In genomic region chr17:31535581-31535981, GRCh38 we compare ENCODE assay signal across 9 cellular contexts.
DNase-seq lines count a peak whose midpoint lies in the region; ATAC-seq and TF ChIP-seq lines count a peak whose summit lies in the region.
"Had no signal": no experiment of that assay in that cellular context is flagged by ENCODE, and none has a peak within 500 bp of the region (broad histone marks: within the 10 kb centered on the region; RNA-seq: fewer than 3 reads in every experiment).

No MANE protein-coding gene starts in this region.

- no peak overlapping the region for H3K9ac ChIP-seq in neural progenitor cell

- H3K4me2 ChIP-seq in neural progenitor cell: no peak overlapping the region

- peaks cover 40% of the 10 kb centered on the region for H3K4me1 Mint-ChIP-seq in neural progenitor cell

- H3K27ac Mint-ChIP-seq in activated naive CD4-positive, alpha-beta T cell treated with anti-CD3 and anti-CD28 coated beads, Interleukin-2, amount 50 U/mL, for 72 hours: no peak overlapping the region
- no peak overlapping the region for H3K27ac Mint-ChIP-seq in neural progenitor cell

- H4K20me1 ChIP-seq in neural progenitor cell (ENCODE audit: low read depth): no peaks in the 10 kb centered on the region

- H3K4me1 ChIP-seq in neural progenitor cell: peaks cover 4% of the 10 kb centered on the region

- H3K27me3 ChIP-seq in neural progenitor cell: no peaks in the 10 kb centered on the region

- no peaks in the 10 kb centered on the region for H3K36me3 ChIP-seq in neural progenitor cell

- H3K27ac ChIP-seq in neural progenitor cell: no peak overlapping the region
- H3K27ac ChIP-seq: HL-60 had no signal

- no peaks in the 10 kb centered on the region for H3K36me3 Mint-ChIP-seq in activated naive CD4-positive, alpha-beta T cell treated with anti-CD3 and anti-CD28 coated beads, Interleukin-2, amount 50 U/mL, for 72 hours
- peaks cover 1% of the 10 kb centered on the region for H3K36me3 Mint-ChIP-seq in neural progenitor cell

- ATAC-seq in GM19468 (IDR thresholded peaks at IDR 0.05; ENCODE audit: extremely low read depth, unreplicated experiment) (peak; percentile 30), HG03354 (IDR thresholded peaks at IDR 0.05; ENCODE audit: poor library complexity, severe bottlenecking, unreplicated experiment) (peak; percentile 88)
- peak; percentile 84 to 98 for ATAC-seq in activated naive CD4-positive, alpha-beta T cell treated with anti-CD3 and anti-CD28 coated beads, Interleukin-2, amount 50 U/mL, for 72 hours

- TF ChIP-seq CTCF in GM13976 (IDR thresholded peaks at IDR 0.05; ENCODE audit: borderline replicate concordance, control extremely low read depth, extremely low read depth, insufficient read depth, missing control alignments) (no peak), neural progenitor cell (IDR thresholded peaks at IDR 0.05) (no peak)

- no peak overlapping the region for H3K4me3 ChIP-seq in neural progenitor cell

- H3K9me3 ChIP-seq in neural progenitor cell (ENCODE audit: low read depth): no peaks in the 10 kb centered on the region

- DNase-seq in GM13976 (ENCODE audit: low spot score): peak; percentile 89
- DNase-seq in activated naive CD4-positive, alpha-beta T cell treated with anti-CD3 and anti-CD28 coated beads, Interleukin-2, amount 50 U/mL, for 72 hours (ENCODE audit: low spot score in 2 of 2): peak in 1 of 2 donors; percentile 68
- no peak for DNase-seq in activated effector memory CD4-positive, alpha-beta T cell treated with anti-CD3 and anti-CD28 coated beads, Interleukin-2, amount 50 U/mL, for 16 hours
- DNase-seq in midbrain (lab: John Stamatoyannopoulos, UW): no peak
- no peak for DNase-seq in neural progenitor cell (ENCODE audit: low spot score)
- DNase-seq in SIG-M5 (lab: John Stamatoyannopoulos, UW): no peak

- H3K27me3 Mint-ChIP-seq in neural progenitor cell (ENCODE audit: insufficient read depth, low read depth): no peaks in the 10 kb centered on the region

- H3K79me2 ChIP-seq in neural progenitor cell (ENCODE audit: low read depth): no peaks in the 10 kb centered on the region

- in situ Hi-C loops in GM13976 (cut with MboI; ENCODE audit: low sequenced_read_pairs, unreplicated experiment): no loop called here

- no peaks in the 10 kb centered on the region for H3F3A ChIP-seq in neural progenitor cell (ENCODE audit: low read depth)

- no peak overlapping the region for H3K4me3 Mint-ChIP-seq in neural progenitor cell

- H3K9me3 Mint-ChIP-seq in activated naive CD4-positive, alpha-beta T cell treated with anti-CD3 and anti-CD28 coated beads, Interleukin-2, amount 50 U/mL, for 72 hours: no peaks in the 10 kb centered on the region
- H3K9me3 Mint-ChIP-seq in neural progenitor cell: peaks cover 2% of the 10 kb centered on the region

- no peak overlapping the region for H2AFZ ChIP-seq in neural progenitor cell (replicated peaks)

Comparison
In these comparisons a context has a peak if more than half of its experiments do, and no peak if none do; other contexts are left out.
1. ATAC-seq: peak in every context shown above with its lines; median percentile 91 in activated naive CD4-positive, alpha-beta T cell treated with anti-CD3 and anti-CD28 coated beads, Interleukin-2, amount 50 U/mL, for 72 hours; 88 in HG03354; 30 in GM19468.